2 cellular contexts compared by ENCODE assay signal in genomic region chr2:157265825-157266224, GRCh38.
TF ChIP-seq lines count a peak whose summit lies in the region.

No MANE protein-coding gene starts in this region.

TF ChIP-seq in GM23338, 12 proteins besides CTCF, POLR2A, EP300 and RAD21:
- TF ChIP-seq ETS1 (IDR thresholded peaks at IDR 0.05): no peak
- no peak for TF ChIP-seq ZNF114 (CRISPR knock-in tag; IDR thresholded peaks at IDR 0.05)
- no peak for TF ChIP-seq ZNF331 (CRISPR knock-in tag; IDR thresholded peaks at IDR 0.05; ENCODE audit: low read depth)

TF ChIP-seq in K562, 482 proteins besides CTCF, POLR2A, EP300 and RAD21:
- TF ChIP-seq PBX2 (CRISPR knock-in tag; IDR thresholded peaks at IDR 0.05; ENCODE audit: low read depth) (no peak), PBX2 (tag; conservative IDR thresholded peaks at IDR 0.05; ENCODE audit: low read depth) (0 out of 2 replicates have a peak, but pooled peaks have one; percentile 19), NELFE (IDR thresholded peaks at IDR 0.05; ENCODE audit: insufficient read depth, insufficient read length) (no peak), CXXC5 (CRISPR knock-in tag; IDR thresholded peaks at IDR 0.05) (peak; percentile 34), MEIS2 (IDR thresholded peaks at IDR 0.05; ENCODE audit: partially characterized antibody) (peak; percentile 48), PKNOX1 (IDR thresholded peaks at IDR 0.05) (peak; percentile 5; the same call in 1 of the 2 replicates), ZEB2 (IDR thresholded peaks at IDR 0.05) (0 out of 2 replicates have a peak, but pooled peaks have one; percentile 51), GTF2A2 (tag; IDR thresholded peaks at IDR 0.05) (no peak), BHLHE40 (IDR thresholded peaks at IDR 0.05; ENCODE audit: low read length) (0 out of 2 replicates have a peak, but pooled peaks have one; percentile 49), E2F6 (IDR thresholded peaks at IDR 0.05; ENCODE audit: borderline replicate concordance in 1 of 2, extremely low read depth in 1 of 2, insufficient read depth in 1 of 2, insufficient read length in 1 of 2, low read depth in 1 of 2, low read length in 1 of 2, poor library complexity in 1 of 2, severe bottlenecking in 1 of 2) (no peak), SOX6 (IDR thresholded peaks at IDR 0.05) (peak; percentile 53; the same call in 1 of the 2 replicates), KDM4B (IDR thresholded peaks at IDR 0.05; ENCODE audit: borderline replicate concordance in 2 of 2, low read depth in 1 of 2) (no peak), POLR3A (IDR thresholded peaks at IDR 0.05; ENCODE audit: borderline replicate concordance, extremely low read depth, insufficient read depth, insufficient read length) (no peak), ZNF764 (CRISPR knock-in tag; IDR thresholded peaks at IDR 0.05; ENCODE audit: low read depth) (no peak), FOXP4 (CRISPR knock-in tag; IDR thresholded peaks at IDR 0.05; ENCODE audit: borderline replicate concordance) (no peak), RERE (CRISPR knock-in tag; IDR thresholded peaks at IDR 0.05; ENCODE audit: borderline replicate concordance) (0 out of 2 replicates have a peak, but pooled peaks have one; percentile 64)
